18 cellular contexts compared by ENCODE assay signal in genomic region chr2:239552213-239552926, GRCh38.
DNase-seq lines count a peak whose midpoint lies in the region; ATAC-seq and TF ChIP-seq lines count a peak whose summit lies in the region.
"Had no signal": no experiment of that assay in that cellular context is flagged by ENCODE, and none has a peak within 500 bp of the region (broad histone marks: within the 10 kb centered on the region; RNA-seq: fewer than 3 reads in every experiment).

No MANE protein-coding gene starts in this region.

- no peaks in the 10 kb centered on the region for H3K9me3 ChIP-seq in upper lobe of right lung
- H3K9me3 ChIP-seq: BLaER1, HAP-1 had no signal

- H3K4me3 Mint-ChIP-seq in natural killer cell treated with Interleukin-12 subunit alpha and Interleukin-12 subunit beta and Interleukin-15 and Interleukin-18, amount 100 ng/mL, for 72 hours = no peak overlapping the region
- H3K4me3 Mint-ChIP-seq in natural killer cell = no peak overlapping the region
- no peak overlapping the region for H3K4me3 Mint-ChIP-seq in mesothelial cell of epicardium
- H3K4me3 Mint-ChIP-seq: CD14-positive monocyte; CD4-positive, alpha-beta memory T cell had no signal

- no peaks in the 10 kb centered on the region for H3K27me3 ChIP-seq in upper lobe of right lung
- H3K27me3 ChIP-seq: BLaER1 had no signal

- ATAC-seq in natural killer cell treated with Interleukin-12 subunit alpha and Interleukin-12 subunit beta and Interleukin-15 and Interleukin-18, amount 100 ng/mL, for 72 hours = no peak
- no peak for ATAC-seq in natural killer cell
- no peak for ATAC-seq in upper lobe of right lung

- no peak for TF ChIP-seq CTCF in natural killer cell (IDR thresholded peaks at IDR 0.05)
- TF ChIP-seq CTCF in upper lobe of right lung (IDR thresholded peaks at IDR 0.05) = no peak
- no peak for TF ChIP-seq CTCF in mesothelial cell of epicardium (IDR thresholded peaks at IDR 0.05; ENCODE audit: unreplicated experiment)

- no peaks in the 10 kb centered on the region for H3K4me1 ChIP-seq in upper lobe of right lung
- H3K4me1 ChIP-seq: HAP-1 had no signal

- H3K36me3 Mint-ChIP-seq in natural killer cell treated with Interleukin-12 subunit alpha and Interleukin-12 subunit beta and Interleukin-15 and Interleukin-18, amount 100 ng/mL, for 72 hours = no peaks in the 10 kb centered on the region
- H3K36me3 Mint-ChIP-seq in natural killer cell (no peaks in the 10 kb centered on the region), mesothelial cell of epicardium (no peaks in the 10 kb centered on the region)
- H3K36me3 Mint-ChIP-seq: CD14-positive monocyte; CD4-positive, alpha-beta memory T cell had no signal

- no peak overlapping the region for H3K27ac Mint-ChIP-seq in natural killer cell treated with Interleukin-12 subunit alpha and Interleukin-12 subunit beta and Interleukin-15 and Interleukin-18, amount 100 ng/mL, for 72 hours
- H3K27ac Mint-ChIP-seq in natural killer cell = no peak overlapping the region
- H3K27ac Mint-ChIP-seq in mesothelial cell of epicardium = no peak overlapping the region
- H3K27ac Mint-ChIP-seq: CD14-positive monocyte; CD4-positive, alpha-beta memory T cell had no signal

- DNase-seq in activated effector memory CD4-positive, alpha-beta T cell treated with anti-CD3 and anti-CD28 coated beads, Interleukin-2, amount 50 U/mL, for 16 hours = peak; percentile 59
- no peak for DNase-seq in activated effector memory CD4-positive, alpha-beta T cell treated with Interleukin-2 at 50 U/mL for 16 hours
- DNase-seq in natural killer cell treated with Interleukin-12 subunit alpha and Interleukin-12 subunit beta and Interleukin-15 and Interleukin-18, amount 100 ng/mL, for 72 hours (ENCODE audit: low spot score) = peak; percentile 58
- DNase-seq in natural killer cell = no peak
- peak; percentile 74 for DNase-seq in mesenteric fat pad (ENCODE audit: low spot score)
- peak; percentile 33 for DNase-seq in upper lobe of right lung
- no peak for DNase-seq in NCI-H526 treated with DMSO at 0.1 percent for 48 hours (lab: John Stamatoyannopoulos, UW)
- DNase-seq in mesothelial cell of epicardium (ENCODE audit: low spot score in 2 of 2, unreplicated experiment in 2 of 2) = no peak
- DNase-seq: 8988T; Calu3; CD4-positive, alpha-beta memory T cell; DMS79 treated with DMSO at 0.1 percent for 48 hours; EL; GM23248 had no signal

- intact Hi-C loops in natural killer cell (cut with micrococcal nuclease) = no loop called here
- intact Hi-C loops in upper lobe of right lung (cut with DNase I) = no loop called here

- H3K4me3 ChIP-seq in upper lobe of right lung = no peak overlapping the region
- H3K4me3 ChIP-seq: BLaER1, GM23248, HAP-1 had no signal

- H3K27me3 Mint-ChIP-seq in natural killer cell treated with Interleukin-12 subunit alpha and Interleukin-12 subunit beta and Interleukin-15 and Interleukin-18, amount 100 ng/mL, for 72 hours = peaks cover 0 to 12% of the 10 kb centered on the region in 2 donors
- H3K27me3 Mint-ChIP-seq in natural killer cell (ENCODE audit: low read depth in 2 of 2) (peaks cover 8 to 18% of the 10 kb centered on the region in 2 donors), mesothelial cell of epicardium (ENCODE audit: low read depth) (peaks cover 35% of the 10 kb centered on the region)
- H3K27me3 Mint-ChIP-seq: CD4-positive, alpha-beta memory T cell had no signal

- H3K9me3 Mint-ChIP-seq in natural killer cell treated with Interleukin-12 subunit alpha and Interleukin-12 subunit beta and Interleukin-15 and Interleukin-18, amount 100 ng/mL, for 72 hours = no peaks in the 10 kb centered on the region
- no peaks in the 10 kb centered on the region for H3K9me3 Mint-ChIP-seq in natural killer cell
- H3K9me3 Mint-ChIP-seq in mesothelial cell of epicardium = no peaks in the 10 kb centered on the region
- H3K9me3 Mint-ChIP-seq: CD4-positive, alpha-beta memory T cell had no signal

- H3K27ac ChIP-seq in upper lobe of right lung = no peak overlapping the region
- H3K27ac ChIP-seq: BLaER1, GM23248, HL-60 had no signal

- no peaks in the 10 kb centered on the region for H3K36me3 ChIP-seq in upper lobe of right lung
- H3K36me3 ChIP-seq: BLaER1, HAP-1 had no signal

- H3K4me1 Mint-ChIP-seq in natural killer cell treated with Interleukin-12 subunit alpha and Interleukin-12 subunit beta and Interleukin-15 and Interleukin-18, amount 100 ng/mL, for 72 hours (ENCODE audit: low read depth in 2 of 2) = peaks cover 0 to 8% of the 10 kb centered on the region in 2 donors
- H3K4me1 Mint-ChIP-seq in natural killer cell (peaks cover 8 to 10% of the 10 kb centered on the region in 2 donors), mesothelial cell of epicardium (no peaks in the 10 kb centered on the region)

Comparison
In these comparisons a context has a peak if more than half of its experiments do, and no peak if none do; other contexts are left out.
1. DNase-seq: peak in activated effector memory CD4-positive, alpha-beta T cell treated with anti-CD3 and anti-CD28 coated beads, Interleukin-2, amount 50 U/mL, for 16 hours (single experiment), natural killer cell treated with Interleukin-12 subunit alpha and Interleukin-12 subunit beta and Interleukin-15 and Interleukin-18, amount 100 ng/mL, for 72 hours (single experiment), mesenteric fat pad (single experiment) and upper lobe of right lung (single experiment); none in activated effector memory CD4-positive, alpha-beta T cell treated with Interleukin-2 at 50 U/mL for 16 hours (single experiment), natural killer cell (single experiment), NCI-H526 treated with DMSO at 0.1 percent for 48 hours (single experiment) and mesothelial cell of epicardium (0 of 2).